In the genomic region with DNA sequence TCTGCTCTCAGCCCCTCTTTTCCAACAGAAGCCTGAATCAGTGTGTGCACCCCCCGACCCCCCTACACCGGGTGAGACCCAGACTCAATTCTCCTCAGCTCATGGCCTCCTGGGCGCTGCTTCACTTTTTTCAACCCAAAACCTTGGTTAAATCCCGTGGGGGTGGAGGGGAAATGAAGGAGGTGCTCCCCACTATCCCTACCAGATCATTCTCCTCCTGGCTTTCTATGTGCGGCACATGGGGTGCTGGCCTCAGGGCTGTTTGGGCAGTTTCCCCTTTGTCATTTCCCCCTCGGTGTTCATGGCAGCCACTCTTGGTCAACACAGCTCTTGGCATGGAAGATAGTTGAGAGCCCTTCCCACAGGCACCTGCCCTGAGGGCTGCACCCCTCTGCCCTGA, we compare ENCODE assay signal across 25 cellular contexts. TPM values are rescaled to one million over a fixed set of nuclear protein-coding genes. Genes with fewer than 3 reads are reported as not detected.
"Had no signal": no experiment of that assay in that cellular context is flagged by ENCODE, and none has a peak within 500 bp of the region (broad histone marks: within the 10 kb centered on the region; RNA-seq: fewer than 3 reads in every experiment).

No MANE protein-coding gene starts in this region.

- ATAC-seq: SK-N-SH treated with all-trans-retinoic acid at 6 μM for 48 hours had no signal

- H3K27ac ChIP-seq: SJCRH30 had no signal

- H3K9me3 ChIP-seq: MG63, SJCRH30 had no signal

- H3K36me3 ChIP-seq: MG63, SJCRH30 had no signal

- H3K4me3 ChIP-seq: MG63, SJCRH30 had no signal

- FAIRE-seq: HepG2, RCC 7860 had no signal

- H3K27me3 ChIP-seq: MG63, SJCRH30 had no signal

- DNase-seq: IMR-90, Karpas-422, KG1, MG63, NCI-H1092, NCI-H1105 treated with DMSO at 0.1 percent for 48 hours, NCI-H1417 treated with DMSO at 0.1 percent for 48 hours, NCI-H146, NCI-H1694 treated with DMSO at 0.1 percent for 48 hours, NCI-H1930, NCI-H2081, NCI-H2107, NCI-H226, NCI-H446, NCI-H510A, NCI-H524 treated with DMSO at 0.1 percent for 48 hours, NCI-H69, NCI-H774, RPMI8226, SHP77 treated with DMSO at 0.1 percent for 48 hours, SJCRH30 had no signal

- H3K4me1 ChIP-seq: SJCRH30 had no signal

RNA-seq across cellular contexts. Expression of gene CST4, which starts 4.6 kb away (rescaled TPM):
- total RNA-seq: HepG2, HT1080, IMR-90, SJCRH30 had no signal
- polyA plus RNA-seq: HepG2, IMR-90 had no signal
